In the genomic region with DNA sequence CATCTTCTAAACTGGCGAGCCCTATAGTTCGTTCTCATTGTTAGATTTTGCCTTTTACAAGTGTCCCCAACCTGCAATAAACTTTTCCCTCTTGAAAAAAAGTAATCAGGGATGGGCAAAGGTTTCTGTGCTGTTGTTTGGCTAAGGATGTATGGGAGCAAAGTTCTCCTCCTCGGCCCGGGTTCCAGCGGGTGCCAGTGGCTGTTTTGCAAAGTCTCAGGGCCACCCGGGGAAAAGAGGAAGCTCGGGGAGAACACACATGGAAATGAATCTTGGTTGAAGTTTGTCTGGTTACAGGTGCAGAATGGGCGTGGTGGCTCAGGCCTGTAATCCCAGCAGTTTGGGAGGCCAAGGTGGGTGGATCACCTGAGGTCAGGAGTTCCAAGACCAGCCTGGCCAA, we compare ENCODE assay signal across 17 cellular contexts.
"Had no signal": no experiment of that assay in that cellular context is flagged by ENCODE, and none has a peak within 500 bp of the region (broad histone marks: within the 10 kb centered on the region; RNA-seq: fewer than 3 reads in every experiment).

No MANE protein-coding gene starts in this region.

- DNase-seq: activated CD4-positive, CD25-positive, alpha-beta regulatory T cell treated with anti-CD3 and anti-CD28 coated beads, Interleukin-2, amount 50 U/mL, for 72 hours; activated naive CD4-positive, alpha-beta T cell; activated naive CD8-positive, alpha-beta T cell treated with anti-CD3 and anti-CD28 coated beads, Interleukin-2, amount 10 ng/mL, durations not matched to agents 7 days and 5 days; activated T-cell treated with anti-CD3 and anti-CD28 coated beads for 4 hours; brain microvascular endothelial cell; effector memory CD8-positive, alpha-beta T cell; heart right ventricle; left ventricle myocardium superior; nephron progenitor cell; right cardiac atrium; T-helper 9 cell had no signal

- ATAC-seq: effector memory CD8-positive, alpha-beta T cell; gastroesophageal sphincter; heart right ventricle; left ventricle myocardium superior; right cardiac atrium had no signal

- H3K4me3 ChIP-seq: gastroesophageal sphincter, heart right ventricle, skin epidermis, upper lobe of left lung had no signal

- H3K27ac Mint-ChIP-seq: activated naive CD8-positive, alpha-beta T cell treated with anti-CD3 and anti-CD28 coated beads, Interleukin-2, amount 10 ng/mL, durations not matched to agents 7 days and 5 days; dendritic cell treated with granulocyte-macrophage colony-stimulating factor and Interleukin-4, amounts not matched to agents 40 ng/mL and 50 ng/mL, for 4 days; nephron progenitor cell; stimulated activated naive CD8-positive, alpha-beta T cell treated with anti-CD3 and anti-CD28 coated beads, Interleukin-15, Interleukin-2, amounts not matched to agents 100 ng/mL and 50 ng/mL, for 24 hours had no signal

- H3K4me3 Mint-ChIP-seq: activated naive CD8-positive, alpha-beta T cell treated with anti-CD3 and anti-CD28 coated beads, Interleukin-2, amount 10 ng/mL, durations not matched to agents 7 days and 5 days; dendritic cell treated with granulocyte-macrophage colony-stimulating factor and Interleukin-4, amounts not matched to agents 40 ng/mL and 50 ng/mL, for 4 days; effector memory CD8-positive, alpha-beta T cell; nephron progenitor cell; stimulated activated naive CD8-positive, alpha-beta T cell treated with anti-CD3 and anti-CD28 coated beads, Interleukin-15, Interleukin-2, amounts not matched to agents 100 ng/mL and 50 ng/mL, for 24 hours had no signal

- H3K27me3 ChIP-seq: brain microvascular endothelial cell, gastroesophageal sphincter, heart right ventricle, upper lobe of left lung had no signal

- H3K36me3 Mint-ChIP-seq: activated naive CD8-positive, alpha-beta T cell treated with anti-CD3 and anti-CD28 coated beads, Interleukin-2, amount 10 ng/mL, durations not matched to agents 7 days and 5 days had no signal

- H3K36me3 ChIP-seq: brain microvascular endothelial cell had no signal

- H3K27me3 Mint-ChIP-seq: activated naive CD8-positive, alpha-beta T cell treated with anti-CD3 and anti-CD28 coated beads, Interleukin-2, amount 10 ng/mL, durations not matched to agents 7 days and 5 days; dendritic cell treated with granulocyte-macrophage colony-stimulating factor and Interleukin-4, amounts not matched to agents 40 ng/mL and 50 ng/mL, for 4 days; effector memory CD8-positive, alpha-beta T cell; progenitor cell of endocrine pancreas; stimulated activated naive CD8-positive, alpha-beta T cell treated with anti-CD3 and anti-CD28 coated beads, Interleukin-15, Interleukin-2, amounts not matched to agents 100 ng/mL and 50 ng/mL, for 24 hours had no signal

- H3K4me1 ChIP-seq: upper lobe of left lung had no signal

- H3K9me3 Mint-ChIP-seq: activated naive CD8-positive, alpha-beta T cell treated with anti-CD3 and anti-CD28 coated beads, Interleukin-2, amount 10 ng/mL, durations not matched to agents 7 days and 5 days; dendritic cell treated with granulocyte-macrophage colony-stimulating factor and Interleukin-4, amounts not matched to agents 40 ng/mL and 50 ng/mL, for 4 days; effector memory CD8-positive, alpha-beta T cell; stimulated activated naive CD8-positive, alpha-beta T cell treated with anti-CD3 and anti-CD28 coated beads, Interleukin-15, Interleukin-2, amounts not matched to agents 100 ng/mL and 50 ng/mL, for 24 hours had no signal

- H3K9me3 ChIP-seq: gastroesophageal sphincter, heart right ventricle, upper lobe of left lung had no signal

- H3K4me1 Mint-ChIP-seq: activated naive CD8-positive, alpha-beta T cell treated with anti-CD3 and anti-CD28 coated beads, Interleukin-2, amount 10 ng/mL, durations not matched to agents 7 days and 5 days had no signal

- H3K27ac ChIP-seq: brain microvascular endothelial cell, gastroesophageal sphincter, heart right ventricle, skin epidermis, upper lobe of left lung had no signal
